Comparison of ENCODE assay signal across 20 cellular contexts in the genomic region with DNA sequence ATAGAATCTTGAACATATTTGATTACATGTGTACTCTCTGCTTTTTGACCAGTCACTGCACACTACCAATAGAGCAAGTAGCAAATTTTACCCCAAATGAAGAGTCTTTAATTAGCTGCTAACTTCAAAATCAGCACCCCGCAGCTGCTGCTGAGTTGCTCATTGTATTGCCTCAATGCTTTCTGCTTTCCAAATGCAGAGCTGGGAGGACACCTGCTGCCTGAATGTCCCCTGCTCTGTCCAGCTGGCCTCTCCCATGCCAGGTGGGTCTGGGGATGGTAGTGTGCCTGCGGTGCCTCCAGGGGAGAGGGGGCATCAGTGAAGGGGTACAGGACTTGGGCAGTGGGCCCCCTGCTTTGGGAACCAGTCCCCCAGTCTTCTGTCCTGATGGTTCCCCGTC.
DNase-seq lines count a peak whose midpoint lies in the region; ATAC-seq, FAIRE-seq and TF ChIP-seq lines count a peak whose summit lies in the region.
"Had no signal": no experiment of that assay in that cellular context is flagged by ENCODE, and none has a peak within 500 bp of the region (broad histone marks: within the 10 kb centered on the region; RNA-seq: fewer than 3 reads in every experiment).

No MANE protein-coding gene starts in this region.

- peaks cover 58 to 92% (median 85%) of the 10 kb centered on the region in 10 experiments for H3K4me1 ChIP-seq in BLaER1 treated with 17β-estradiol and CSF1 and Interleukin-3, amounts not matched to agents 10 nM and 100 nM
- H3K4me1 ChIP-seq in K562 (replicated peaks in 1 of 2; ENCODE audit: control insufficient read depth in 2 of 2, insufficient read depth in 2 of 2, low read length in 2 of 2): peaks cover 0 to 10% of the 10 kb centered on the region in 2 experiments; a peak in 2 of 5 replicates

- H3K9me3 ChIP-seq in BLaER1 treated with 17β-estradiol and CSF1 and Interleukin-3, amounts not matched to agents 10 nM and 100 nM (replicated peaks in 1 of 11): peaks cover 2 to 12% (median 8%) of the 10 kb centered on the region in 11 experiments
- H3K9me3 ChIP-seq in K562 (replicated peaks; ENCODE audit: control insufficient read depth, insufficient read depth, low read depth, low read length): no peaks in the 10 kb centered on the region
- H3K9me3 ChIP-seq: left ventricle myocardium inferior had no signal

- H3K4me2 ChIP-seq in BLaER1 treated with 17β-estradiol and CSF1 and Interleukin-3, amounts not matched to agents 10 nM and 100 nM: peak overlapping the region; percentile 61 to 94 (median 83)
- no peak overlapping the region for H3K4me2 ChIP-seq in K562 (ENCODE audit: insufficient read depth, low read length)

- H3K9me1 ChIP-seq in K562 (ENCODE audit: control insufficient read depth, insufficient read depth, low read length): no peaks in the 10 kb centered on the region

- CTCF ChIA-PET in K562 (lab: Yijun Ruan, JAX; ENCODE audit: low intra/inter-chr PET ratio): interaction anchor here (1.7 kb wide), 1 partner anchor 193 kb away, joined by 3 read pairs; no protein-coding TSS in a partner anchor

- TF ChIP-seq RAD21 in K562 (CRISPR knock-in tag; conservative IDR thresholded peaks at IDR 0.05 in 1 of 2, IDR thresholded peaks at IDR 0.05 in 1 of 2): peak; percentile 33 to 46; a peak in 3 of 4 replicates

- no peak for TF ChIP-seq POLR2A in K562 (conservative IDR thresholded peaks at IDR 0.05)

- H3K79me2 ChIP-seq in K562 (ENCODE audit: control insufficient read depth, insufficient read depth, low read length): no peaks in the 10 kb centered on the region

- peak overlapping the region in 6 of 11 experiments; percentile 3 to 49 (median 41); a peak in 9 of 22 replicates for H3K27ac ChIP-seq in BLaER1 treated with 17β-estradiol and CSF1 and Interleukin-3, amounts not matched to agents 10 nM and 100 nM
- H3K27ac ChIP-seq in K562 (ENCODE audit: extremely low read depth, low read depth, low read length): no peak overlapping the region
- H3K27ac ChIP-seq: epithelial cell of prostate, heart right ventricle, left ventricle myocardium inferior had no signal

- 0% methylated on average over 3 of the region's 3 CpGs for WGBS in K562 (ENCODE audit: insufficient coverage, low coverage, missing lambda C conversion rate)

- POLR2A ChIA-PET in K562 (lab: Yijun Ruan, JAX): interaction anchor here (1.0 kb wide), 1 partner anchor 14 kb away, joined by 4 read pairs; no protein-coding TSS in a partner anchor

- ATAC-seq in HG02852 (IDR thresholded peaks at IDR 0.05; ENCODE audit: unreplicated experiment) (peak; percentile 10), K562 (no peak)
- no peak for ATAC-seq in activated CD4-positive, CD25-positive, alpha-beta regulatory T cell treated with anti-CD3 and anti-CD28 coated beads, Interleukin-2, amount 50 U/mL, for 24 hours
- ATAC-seq: activated CD4-positive, alpha-beta T cell treated with anti-CD3 and anti-CD28 coated beads for 36 hours; activated T-cell treated with anti-CD3 and anti-CD28 coated beads, Interleukin-2, amount 50 U/mL, for 4 hours; heart right ventricle had no signal

- in situ Hi-C loops in GM13977 (cut with MboI; ENCODE audit: low pct_unique_long_range_greater_than_20kb, low sequenced_read_pairs, unreplicated experiment) (no loop called here), K562 (cut with MboI) (no loop called here)

- peak overlapping the region in 2 of 10 experiments; percentile 8 to 29; a peak in 1 of 20 replicates for H3K4me3 ChIP-seq in BLaER1 treated with 17β-estradiol and CSF1 and Interleukin-3, amounts not matched to agents 10 nM and 100 nM
- H3K4me3 ChIP-seq in K562: no peak overlapping the region
- H3K4me3 ChIP-seq: heart right ventricle, left ventricle myocardium inferior had no signal

- H3K9ac ChIP-seq in BLaER1 treated with 17β-estradiol and CSF1 and Interleukin-3, amounts not matched to agents 10 nM and 100 nM: peak overlapping the region in 5 of 11 experiments; percentile 0 to 55 (median 45); a peak in 7 of 22 replicates
- no peak overlapping the region for H3K9ac ChIP-seq in K562 (ENCODE audit: insufficient read depth in 1 of 2, low read depth in 2 of 2, low read length in 2 of 2)

- no peak overlapping the region for H2AFZ ChIP-seq in K562 (ENCODE audit: low read depth, low read length)

- TF ChIP-seq CTCF in GM13977 (IDR thresholded peaks at IDR 0.05; ENCODE audit: extremely low read depth, insufficient read depth, missing control alignments): peak; percentile 58
- TF ChIP-seq CTCF in K562 (IDR thresholded peaks at IDR 0.05 in 2 of 3, conservative IDR thresholded peaks at IDR 0.05 in 1 of 3; ENCODE audit: insufficient read depth in 2 of 3, low read depth in 1 of 3, low read length in 3 of 3): peak in 1 of 3 experiments; percentile 39; a peak in 2 of 6 replicates

- peaks cover 0 to 16% (median 7%) of the 10 kb centered on the region in 11 experiments; a peak in 11 of 22 replicates for H3K36me3 ChIP-seq in BLaER1 treated with 17β-estradiol and CSF1 and Interleukin-3, amounts not matched to agents 10 nM and 100 nM
- no peaks in the 10 kb centered on the region for H3K36me3 ChIP-seq in K562 (ENCODE audit: control insufficient read depth, insufficient read depth, low read length)
- H3K36me3 ChIP-seq: heart right ventricle, left ventricle myocardium inferior had no signal

- no peaks in the 10 kb centered on the region for H3K27me3 ChIP-seq in BLaER1 treated with 17β-estradiol and CSF1 and Interleukin-3, amounts not matched to agents 10 nM and 100 nM
- peaks cover 12 to 38% of the 10 kb centered on the region in 2 experiments; a peak in 4 of 5 replicates for H3K27me3 ChIP-seq in K562 (ENCODE audit: control insufficient read depth in 2 of 2, insufficient read depth in 2 of 2, low read length in 2 of 2)
- H3K27me3 ChIP-seq: heart right ventricle had no signal

- FAIRE-seq in K562 (lab: Jason Lieb, UNC): no peak

- BruUV-seq in K562 (replicated peaks; lab: Mats Ljungman, UMichigan): no TSS peak

- intact Hi-C loops in K562 (cut with micrococcal nuclease): loop anchor here (10.0 kb wide), 1 partner anchor 192 kb away; no protein-coding TSS in a partner anchor

- TF ChIP-seq EP300 in K562 (IDR thresholded peaks at IDR 0.05; ENCODE audit: low read length): no peak

- H4K20me1 ChIP-seq in BLaER1 treated with 17β-estradiol and CSF1 and Interleukin-3, amounts not matched to agents 10 nM and 100 nM: peaks cover 3 to 74% (median 19%) of the 10 kb centered on the region in 11 experiments; a peak in 17 of 22 replicates
- H4K20me1 ChIP-seq in K562 (replicated peaks; ENCODE audit: control insufficient read depth, insufficient read depth, low read length): no peaks in the 10 kb centered on the region

- DNase-seq in GM13977 (ENCODE audit: low spot score) (no peak), K562 (ENCODE audit: extremely low read depth in 1 of 4, low spot score in 3 of 4) (no peak), DMS79 (lab: John Stamatoyannopoulos, UW) (no peak), superior temporal gyrus (ENCODE audit: extremely low spot score) (no peak)
- DNase-seq in activated CD8-positive, alpha-beta memory T cell treated with anti-CD3 and anti-CD28 coated beads, Interleukin-2, amount 50 U/mL, for 48 hours: no peak
- DNase-seq: activated CD4-positive, alpha-beta T cell treated with anti-CD3 and anti-CD28 coated beads for 36 hours; activated T-cell treated with anti-CD3 and anti-CD28 coated beads, Interleukin-2, amount 50 U/mL, for 4 hours; DMS79 treated with DMSO at 0.1 percent for 48 hours; heart right ventricle; KG1; left ventricle myocardium inferior; naive thymus-derived CD4-positive, alpha-beta T cell; NCI-H2171; OCI-M1; stimulated activated CD4-positive, alpha-beta T cell treated with anti-CD3 and anti-CD28 coated beads, Interleukin-1b, Interleukin-23, amount 100 ng/mL, for 48 hours; SW 1271 had no signal

TF ChIP-seq in K562, 482 proteins besides CTCF, POLR2A, EP300 and RAD21:
- TF ChIP-seq, protein P1, sequence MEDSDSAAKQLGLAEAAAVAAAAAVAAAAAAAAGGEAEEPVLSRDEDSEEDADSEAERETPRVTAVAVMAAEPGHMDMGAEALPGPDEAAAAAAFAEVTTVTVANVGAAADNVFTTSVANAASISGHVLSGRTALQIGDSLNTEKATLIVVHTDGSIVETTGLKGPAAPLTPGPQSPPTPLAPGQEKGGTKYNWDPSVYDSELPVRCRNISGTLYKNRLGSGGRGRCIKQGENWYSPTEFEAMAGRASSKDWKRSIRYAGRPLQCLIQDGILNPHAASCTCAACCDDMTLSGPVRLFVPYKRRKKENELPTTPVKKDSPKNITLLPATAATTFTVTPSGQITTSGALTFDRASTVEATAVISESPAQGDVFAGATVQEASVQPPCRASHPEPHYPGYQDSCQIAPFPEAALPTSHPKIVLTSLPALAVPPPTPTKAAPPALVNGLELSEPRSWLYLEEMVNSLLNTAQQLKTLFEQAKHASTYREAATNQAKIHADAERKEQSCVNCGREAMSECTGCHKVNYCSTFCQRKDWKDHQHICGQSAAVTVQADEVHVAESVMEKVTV (CRISPR knock-in tag; IDR thresholded peaks at IDR 0.05): 0 out of 2 replicates have a peak, but pooled peaks have one; percentile 21
- no peak for TF ChIP-seq PCBP1 (IDR thresholded peaks at IDR 0.05; ENCODE audit: low read depth, low read length, poor library complexity, severe bottlenecking)
